8 cellular contexts compared by ENCODE assay signal in genomic region chr1:75725861-75726361, GRCh38. TPM values are rescaled to one million over a fixed set of nuclear protein-coding genes. Genes with fewer than 3 reads are reported as not detected.
DNase-seq lines count a peak whose midpoint lies in the region; ATAC-seq and TF ChIP-seq lines count a peak whose summit lies in the region.

No MANE protein-coding gene starts in this region.

- H3K4me3 ChIP-seq in NB4 (ENCODE audit: low read depth, low read length): peak overlapping the region; percentile 87

- H3K36me3 ChIP-seq in ES-I3 (ENCODE audit: insufficient read depth, low read length): no peaks in the 10 kb centered on the region; the same call in 1 of the 2 replicates

- H3K27me3 Mint-ChIP-seq in neural crest cell (ENCODE audit: low read depth): no peaks in the 10 kb centered on the region

- DNase-seq in NB4 (ENCODE audit: low read depth) (peak; percentile 26), dermis blood vessel endothelial cell (peak; percentile 1), neural crest cell (ENCODE audit: low read depth, low spot score) (no peak), nucleus accumbens (lab: John Stamatoyannopoulos, UW) (no peak), NCI-H2029 (lab: John Stamatoyannopoulos, UW) (no peak)

- TF ChIP-seq CTCF in NB4 (IDR thresholded peaks at IDR 0.05; ENCODE audit: low read depth, low read length): no peak
- no peak for TF ChIP-seq CTCF in neural crest cell (conservative IDR thresholded peaks at IDR 0.05)

- H3K27ac Mint-ChIP-seq in neural crest cell (ENCODE audit: unreplicated experiment): no peak overlapping the region

- H3K4me1 Mint-ChIP-seq in neural crest cell: peaks cover 36% of the 10 kb centered on the region

- H3K9me3 Mint-ChIP-seq in neural crest cell: no peaks in the 10 kb centered on the region

- H3K9ac ChIP-seq in ES-I3 (ENCODE audit: low read depth, low read length): peak overlapping the region; percentile 95

- no peaks in the 10 kb centered on the region; the same call in 1 of the 2 replicates for H3K9me3 ChIP-seq in ES-I3 (ENCODE audit: control insufficient read depth, insufficient read depth, low read length)

- no peak for TF ChIP-seq POLR2A in NB4 (IDR thresholded peaks at IDR 0.05; ENCODE audit: extremely low read depth, insufficient read length)

- ATAC-seq in HG03097 (IDR thresholded peaks at IDR 0.05; ENCODE audit: low FRiP score, unreplicated experiment) (no peak), GM18520 (IDR thresholded peaks at IDR 0.05; ENCODE audit: unreplicated experiment) (no peak)

- peaks cover 11% of the 10 kb centered on the region for H3K4me1 ChIP-seq in ES-I3 (ENCODE audit: insufficient read depth, low read length)

- peak overlapping the region; percentile 99 for H3K4me3 Mint-ChIP-seq in neural crest cell

- peaks cover 3% of the 10 kb centered on the region for H3K36me3 Mint-ChIP-seq in neural crest cell (ENCODE audit: low read depth)

RNA-seq across cellular contexts. Expression of gene ACADM, which starts 1.4 kb away (rescaled TPM):
- total RNA-seq in dermis blood vessel endothelial cell (47.0 and 57.8 TPM in 2 replicates), neural crest cell (55.6 and 59.5 TPM in 2 replicates)

Comparison
In these comparisons a context has a peak if more than half of its experiments do, and no peak if none do; other contexts are left out.
1. DNase-seq: peak in NB4 (single experiment) and dermis blood vessel endothelial cell (single experiment); none in neural crest cell (single experiment), nucleus accumbens (0 of 56) and NCI-H2029 (single experiment).